9 cellular contexts compared by ENCODE assay signal in the genomic region with DNA sequence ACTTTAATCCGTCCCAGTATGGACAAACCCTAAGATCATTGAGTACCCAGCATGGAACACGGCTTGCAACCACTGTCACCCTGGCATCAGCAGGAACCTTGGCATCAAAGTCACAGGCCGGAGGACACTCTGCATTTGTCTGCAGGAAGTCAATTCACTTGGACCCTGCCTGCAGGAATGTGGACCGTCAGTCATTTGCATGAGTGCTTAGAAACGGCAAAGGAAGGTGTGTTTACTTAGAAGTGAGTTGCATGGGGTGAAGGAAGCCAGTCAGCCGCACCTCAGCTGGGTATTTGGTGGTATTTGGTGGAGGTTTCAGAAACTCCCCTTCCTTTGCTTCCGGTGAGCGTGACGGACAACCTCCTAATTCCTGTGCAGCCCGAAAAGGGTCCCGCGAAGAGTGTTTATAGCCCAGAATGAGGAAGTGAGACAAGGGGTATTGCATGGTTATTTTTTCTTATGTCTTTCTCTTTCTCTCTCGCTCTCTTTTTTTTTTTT. TPM values are rescaled to one million over a fixed set of nuclear protein-coding genes. Genes with fewer than 3 reads are reported as not detected.
A peak's percentile ranks its signal among the peaks of the same experiment; 100 is the strongest.
DNase-seq lines count a peak whose midpoint lies in the region; ATAC-seq and TF ChIP-seq lines count a peak whose summit lies in the region.
"Had no signal": no experiment of that assay in that cellular context is flagged by ENCODE, and none has a peak within 500 bp of the region (broad histone marks: within the 10 kb centered on the region; RNA-seq: fewer than 3 reads in every experiment).

No MANE protein-coding gene starts in this region.

- no peak overlapping the region for H3K4me3 Mint-ChIP-seq in glutamatergic neuron (ENCODE audit: unreplicated experiment)

- no peak overlapping the region for H3K27ac Mint-ChIP-seq in glutamatergic neuron (ENCODE audit: unreplicated experiment)

- ATAC-seq in GM18861 (IDR thresholded peaks at IDR 0.05; ENCODE audit: unreplicated experiment) = peak; percentile 80
- peak; percentile 89 for ATAC-seq in HG02642 (IDR thresholded peaks at IDR 0.05; ENCODE audit: poor library complexity, unreplicated experiment)

- TF ChIP-seq CTCF in glutamatergic neuron (IDR thresholded peaks at IDR 0.05; ENCODE audit: partially characterized antibody, unreplicated experiment) = no peak

- H3K4me1 Mint-ChIP-seq in glutamatergic neuron (ENCODE audit: low read depth, unreplicated experiment) = no peaks in the 10 kb centered on the region

- H3K27me3 Mint-ChIP-seq in glutamatergic neuron (ENCODE audit: unreplicated experiment) = peaks cover 7% of the 10 kb centered on the region

- no peaks in the 10 kb centered on the region for H3K36me3 Mint-ChIP-seq in glutamatergic neuron (ENCODE audit: unreplicated experiment)

- H3K9me3 Mint-ChIP-seq in glutamatergic neuron (ENCODE audit: unreplicated experiment) = peaks cover 19% of the 10 kb centered on the region

- DNase-seq in NOMO-1 treated with DMSO at 0.1 percent for 48 hours (lab: John Stamatoyannopoulos, UW; ENCODE audit: unreplicated experiment) (peak; percentile 97), hypothalamus (lab: John Stamatoyannopoulos, UW) (no peak), glutamatergic neuron (no peak), DMS79 treated with DMSO at 0.1 percent for 48 hours (lab: John Stamatoyannopoulos, UW) (no peak)
- DNase-seq in activated effector memory CD4-positive, alpha-beta T cell treated with Interleukin-2 at 50 U/mL for 16 hours = peak; percentile 56
- DNase-seq in stimulated activated CD8-positive, alpha-beta memory T cell treated with anti-CD3 and anti-CD28 coated beads, Interleukin-4, amount 100 ng/mL, for 24 hours (ENCODE audit: low read depth) = peak; percentile 31

RNA-seq across cellular contexts. Expression of gene P2RY8, which starts 15.5 kb away (rescaled TPM):
- 2.3 TPM for total RNA-seq in glutamatergic neuron (ENCODE audit: unreplicated experiment)
- total RNA-seq: NCI-H460 had no signal

Comparison
In these comparisons a context has a peak if more than half of its experiments do, and no peak if none do; other contexts are left out.
1. DNase-seq: peak in NOMO-1 treated with DMSO at 0.1 percent for 48 hours (single experiment), activated effector memory CD4-positive, alpha-beta T cell treated with Interleukin-2 at 50 U/mL for 16 hours (single experiment) and stimulated activated CD8-positive, alpha-beta memory T cell treated with anti-CD3 and anti-CD28 coated beads, Interleukin-4, amount 100 ng/mL, for 24 hours (single experiment); none in hypothalamus (0 of 51), glutamatergic neuron (single experiment) and DMS79 treated with DMSO at 0.1 percent for 48 hours (single experiment).